10 cellular contexts compared by ENCODE assay signal in the genomic region with DNA sequence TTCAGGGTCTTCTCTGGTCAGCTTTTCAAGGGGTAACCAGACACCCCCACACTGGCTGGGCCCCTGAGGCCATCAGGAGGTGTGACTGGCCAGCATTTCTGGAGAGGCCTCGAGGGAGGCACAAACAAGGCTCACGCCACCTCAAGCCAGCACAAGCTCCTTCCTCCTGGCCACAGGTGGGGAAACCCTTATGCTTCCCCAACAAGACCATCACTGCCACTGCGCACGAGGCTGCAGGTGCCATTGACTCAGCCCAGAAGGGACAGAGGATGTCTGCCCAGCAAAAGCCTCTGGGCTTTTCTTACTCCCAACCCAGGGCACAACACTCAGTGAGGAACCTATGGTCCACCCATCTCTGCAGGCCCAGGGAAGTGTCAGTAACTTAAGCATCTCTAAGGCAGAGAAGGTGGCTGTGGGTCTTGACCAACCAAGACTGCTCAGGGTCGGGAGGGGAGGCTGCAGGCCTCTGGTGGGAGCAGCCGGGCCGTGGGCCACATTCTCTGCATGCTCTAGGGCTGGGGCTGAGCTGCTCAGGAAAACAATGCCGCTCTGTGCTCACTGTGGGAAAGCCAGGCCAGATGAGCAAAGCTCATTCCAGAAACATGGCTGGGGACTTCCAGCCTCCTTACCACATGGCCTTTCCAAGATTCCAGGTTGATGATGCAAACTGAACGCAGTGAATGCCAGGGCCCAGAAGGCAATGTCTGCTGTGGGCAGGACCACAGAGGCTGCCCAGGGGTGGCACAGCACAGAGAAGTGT. TPM values are rescaled to one million over a fixed set of nuclear protein-coding genes. Genes with fewer than 3 reads are reported as not detected.
DNase-seq lines count a peak whose midpoint lies in the region; ATAC-seq and TF ChIP-seq lines count a peak whose summit lies in the region.
"Had no signal": no experiment of that assay in that cellular context is flagged by ENCODE, and none has a peak within 500 bp of the region (broad histone marks: within the 10 kb centered on the region; RNA-seq: fewer than 3 reads in every experiment).

No MANE protein-coding gene starts in this region.

- 59% methylated on average over 9 of the region's 9 CpGs for WGBS in mesenchymal stem cell
- WGBS in tibial nerve, 2 donors, result 32 to 50% methylated on average over 2 to 9 of the region's 9 CpGs

- CTCF ChIA-PET in activated CD4-positive, alpha-beta T cell treated with anti-CD3 and anti-CD28 coated beads, Interleukin-2, amount 10 ng/mL, durations not matched to agents 7 days and 5 days (lab: Charles Lee), result interaction anchor here (1.1 kb wide), 1 partner anchor 8 kb away, joined by 3 read pairs; no protein-coding TSS in a partner anchor

- H3K79me1 ChIP-seq in mesenchymal stem cell (replicated peaks; ENCODE audit: low read length, poor library complexity, severe bottlenecking), result no peaks in the 10 kb centered on the region

- no peak overlapping the region for H2AFZ ChIP-seq in mesenchymal stem cell (ENCODE audit: low read depth, low read length)

- no peak for ATAC-seq in esophagus mucosa
- ATAC-seq in GM19328 (IDR thresholded peaks at IDR 0.05; ENCODE audit: unreplicated experiment), result no peak

- POLR2A ChIA-PET in activated CD4-positive, alpha-beta T cell treated with anti-CD3 and anti-CD28 coated beads, Interleukin-2, amount 10 ng/mL, durations not matched to agents 7 days and 5 days (lab: Charles Lee), result no interaction called here

- H3K9me3 Mint-ChIP-seq in activated CD4-positive, alpha-beta T cell treated with anti-CD3 and anti-CD28 coated beads, Interleukin-2, amount 10 ng/mL, durations not matched to agents 7 days and 5 days, result no peaks in the 10 kb centered on the region

- peak overlapping the region; percentile 7 to 58 for H3K18ac ChIP-seq in mesenchymal stem cell (ENCODE audit: low read depth in 1 of 2, low read length in 2 of 2)

- H3K36me3 ChIP-seq in mesenchymal stem cell (ENCODE audit: control insufficient read depth in 1 of 2, insufficient read depth in 2 of 2, low read depth in 1 of 2, low read length in 2 of 2) (no peaks in the 10 kb centered on the region), tibial nerve (no peaks in the 10 kb centered on the region)

- H3K9me3 ChIP-seq in mesenchymal stem cell (ENCODE audit: control insufficient read depth, low read length), result no peaks in the 10 kb centered on the region
- no peaks in the 10 kb centered on the region for H3K9me3 ChIP-seq in tibial nerve
- H3K9me3 ChIP-seq: A549 had no signal

- H3K23ac ChIP-seq in mesenchymal stem cell (ENCODE audit: low read length in 2 of 2), result no peak overlapping the region

- H3K27ac ChIP-seq in mesenchymal stem cell (ENCODE audit: low read length, poor library complexity, severe bottlenecking) (peak overlapping the region; percentile 79), tibial nerve (peak overlapping the region; percentile 73 to 90 (median 80))
- H3K27ac ChIP-seq: A549, KMS-11 had no signal

- H2AK5ac ChIP-seq in mesenchymal stem cell (ENCODE audit: low read length, severe bottlenecking), result peak overlapping the region; percentile 84

- no peak overlapping the region for H4K8ac ChIP-seq in mesenchymal stem cell (ENCODE audit: low read length)

- H2BK12ac ChIP-seq in mesenchymal stem cell (ENCODE audit: low read length in 2 of 2), result peak overlapping the region; percentile 73 to 85

- peaks cover 9% of the 10 kb centered on the region for H3K4me1 Mint-ChIP-seq in activated CD4-positive, alpha-beta T cell treated with anti-CD3 and anti-CD28 coated beads, Interleukin-2, amount 10 ng/mL, durations not matched to agents 7 days and 5 days

- TF ChIP-seq EP300 in tibial nerve (IDR thresholded peaks at IDR 0.05), result peak; percentile 87 to 97

- H3K4me2 ChIP-seq in mesenchymal stem cell (ENCODE audit: low read length, poor library complexity, severe bottlenecking), result no peak overlapping the region
- H3K4me2 ChIP-seq: A549, KMS-11 had no signal

- peak in 1 of 2 donors; percentile 58 for TF ChIP-seq POLR2A in tibial nerve (IDR thresholded peaks at IDR 0.05)

- DNase-seq in activated CD4-positive, alpha-beta T cell treated with anti-CD3 and anti-CD28 coated beads, Interleukin-2, amount 10 ng/mL, durations not matched to agents 7 days and 5 days, result no peak
- no peak for DNase-seq in activated CD4-positive, alpha-beta T cell treated with anti-CD3 and anti-CD28 coated beads for 4 hours
- DNase-seq in ecto neural progenitor cell (ENCODE audit: low spot score) (peak; percentile 47), mesenchymal stem cell (peak; percentile 93), tibial nerve (ENCODE audit: low spot score in 2 of 2) (peak; percentile 63 to 72), NOMO-1 treated with dmso at 0.1 percent for 144 hours (lab: John Stamatoyannopoulos, UW; ENCODE audit: unreplicated experiment) (no peak)

- H3K14ac ChIP-seq in mesenchymal stem cell (ENCODE audit: low read length in 2 of 2), result no peak overlapping the region

- no peaks in the 10 kb centered on the region for H3K36me3 Mint-ChIP-seq in activated CD4-positive, alpha-beta T cell treated with anti-CD3 and anti-CD28 coated beads, Interleukin-2, amount 10 ng/mL, durations not matched to agents 7 days and 5 days (ENCODE audit: low read depth)

- H2BK120ac ChIP-seq in mesenchymal stem cell (ENCODE audit: low read depth, low read length), result peak overlapping the region; percentile 27

- H3K4me1 ChIP-seq in mesenchymal stem cell (ENCODE audit: control insufficient read depth, insufficient read depth, low read depth, low read length) (peaks cover 37% of the 10 kb centered on the region), tibial nerve (peaks cover 0 to 60% (median 49%) of the 10 kb centered on the region in 4 donors)

- H3K4me3 Mint-ChIP-seq in activated CD4-positive, alpha-beta T cell treated with anti-CD3 and anti-CD28 coated beads, Interleukin-2, amount 10 ng/mL, durations not matched to agents 7 days and 5 days, result no peak overlapping the region

- H3K4ac ChIP-seq in mesenchymal stem cell (ENCODE audit: low read depth in 1 of 2, low read length in 2 of 2), result peak overlapping the region in 1 of 2 experiments; percentile 58

- no peak overlapping the region for H2BK5ac ChIP-seq in mesenchymal stem cell (ENCODE audit: low read depth, low read length, poor library complexity, severe bottlenecking)

- H3K27me3 Mint-ChIP-seq in activated CD4-positive, alpha-beta T cell treated with anti-CD3 and anti-CD28 coated beads, Interleukin-2, amount 10 ng/mL, durations not matched to agents 7 days and 5 days, result peaks cover 2% of the 10 kb centered on the region

- H3K27me3 ChIP-seq in mesenchymal stem cell (ENCODE audit: control insufficient read depth in 1 of 2, insufficient read depth in 1 of 2, low read length in 2 of 2) (no peaks in the 10 kb centered on the region), tibial nerve (no peaks in the 10 kb centered on the region)

- peak overlapping the region; percentile 70 for H4K91ac ChIP-seq in mesenchymal stem cell (ENCODE audit: low read length)

- peak overlapping the region; percentile 6 for H2BK15ac ChIP-seq in mesenchymal stem cell (ENCODE audit: low read depth, poor library complexity, severe bottlenecking)

- H3K9ac ChIP-seq in mesenchymal stem cell (ENCODE audit: low read length), result no peak overlapping the region
- H3K9ac ChIP-seq: KMS-11 had no signal

- peak overlapping the region; percentile 14 for H3K27ac Mint-ChIP-seq in activated CD4-positive, alpha-beta T cell treated with anti-CD3 and anti-CD28 coated beads, Interleukin-2, amount 10 ng/mL, durations not matched to agents 7 days and 5 days

- H3K4me3 ChIP-seq in mesenchymal stem cell (ENCODE audit: insufficient read depth in 1 of 2, low read depth in 1 of 2, low read length in 2 of 2) (no peak overlapping the region), tibial nerve (no peak overlapping the region)
- H3K4me3 ChIP-seq: A549 had no signal

- peak in 1 of 5 experiments; percentile 36 for TF ChIP-seq CTCF in tibial nerve (IDR thresholded peaks at IDR 0.05)

RNA-seq across cellular contexts. Expression of gene RASSF4, which starts 24.2 kb away (rescaled TPM):
- under 1 TPM; 0.42 to 0.52 TPM for total RNA-seq in activated CD4-positive, alpha-beta T cell treated with anti-CD3 and anti-CD28 coated beads, Interleukin-2, amount 10 ng/mL, durations not matched to agents 7 days and 5 days
- 30.8 TPM for polyA plus RNA-seq in mesenchymal stem cell (2013, experiment 1 of 2)
- 30.3 TPM for polyA plus RNA-seq in mesenchymal stem cell (2013, experiment 2 of 2)
- total RNA-seq in tibial nerve (100 to 1,000 TPM; 153 to 275 (median 185) TPM), esophagus mucosa (2.3 TPM)

RNA-seq across cellular contexts. Expression of gene TMEM72, which starts 24.2 kb away (rescaled TPM):
- not detected for total RNA-seq in activated CD4-positive, alpha-beta T cell treated with anti-CD3 and anti-CD28 coated beads, Interleukin-2, amount 10 ng/mL, durations not matched to agents 7 days and 5 days
- 0.23 TPM for polyA plus RNA-seq in mesenchymal stem cell (2013, experiment 1 of 2)
- 0.11 TPM for polyA plus RNA-seq in mesenchymal stem cell (2013, experiment 2 of 2)
- total RNA-seq in tibial nerve, result under 1 TPM in 2 of 4 donors, not detected in 2; 0.20 to 0.21 TPM
- not detected for total RNA-seq in esophagus mucosa
- polyA plus RNA-seq: A549 had no signal

RNA-seq across cellular contexts. Expression of gene DEPP1, which starts 43.2 kb away (rescaled TPM):
- total RNA-seq in activated CD4-positive, alpha-beta T cell treated with anti-CD3 and anti-CD28 coated beads, Interleukin-2, amount 10 ng/mL, durations not matched to agents 7 days and 5 days, result under 1 TPM; 0.22 to 0.33 TPM
- 10.5 TPM for polyA plus RNA-seq in mesenchymal stem cell (2013, experiment 1 of 2)
- 10.5 TPM for polyA plus RNA-seq in mesenchymal stem cell (2013, experiment 2 of 2)
- 1,000 to 10,000 TPM in 1 of 4 donors, 100 to 1,000 TPM in 3; 530 to 1,439 (median 798) TPM for total RNA-seq in tibial nerve
- total RNA-seq in esophagus mucosa, result 3.3 TPM

Comparison
In these comparisons a context has a peak if more than half of its experiments do, and no peak if none do; other contexts are left out.
1. DNase-seq: peak in ecto neural progenitor cell (single experiment), mesenchymal stem cell (single experiment) and tibial nerve (2 of 2); none in activated CD4-positive, alpha-beta T cell treated with anti-CD3 and anti-CD28 coated beads, Interleukin-2, amount 10 ng/mL, durations not matched to agents 7 days and 5 days (single experiment), activated CD4-positive, alpha-beta T cell treated with anti-CD3 and anti-CD28 coated beads for 4 hours (0 of 2) and NOMO-1 treated with dmso at 0.1 percent for 144 hours (single experiment).
2. RNA of gene RASSF4, which starts 24.2 kb away (total RNA-seq): 153 to 275 TPM in tibial nerve; 2.3 TPM in esophagus mucosa (single experiment) and 0.42 to 0.52 TPM in activated CD4-positive, alpha-beta T cell treated with anti-CD3 and anti-CD28 coated beads, Interleukin-2, amount 10 ng/mL, durations not matched to agents 7 days and 5 days; every median in the first group is over 10 times any median in the second.
3. RNA of gene DEPP1, which starts 43.2 kb away (total RNA-seq): 530 to 1,439 TPM in tibial nerve; 3.3 TPM in esophagus mucosa (single experiment) and 0.22 to 0.33 TPM in activated CD4-positive, alpha-beta T cell treated with anti-CD3 and anti-CD28 coated beads, Interleukin-2, amount 10 ng/mL, durations not matched to agents 7 days and 5 days; every median in the first group is over 100 times any median in the second.